ENCODE assay signal across 18 cellular contexts in genomic region chr2:72750977-72751639, GRCh38.
DNase-seq lines count a peak whose midpoint lies in the region; ATAC-seq lines count a peak whose summit lies in the region.
"Had no signal": no experiment of that assay in that cellular context is flagged by ENCODE, and none has a peak within 500 bp of the region (broad histone marks: within the 10 kb centered on the region; RNA-seq: fewer than 3 reads in every experiment).

No MANE protein-coding gene starts in this region.

- no peak overlapping the region for H3K4me2 ChIP-seq in mesendoderm (ENCODE audit: low read length)

- H4K5ac ChIP-seq in mesendoderm (ENCODE audit: low read length) = no peak overlapping the region

- H3K27me3 ChIP-seq in HUES64 (ENCODE audit: insufficient read depth, low read length) = no peaks in the 10 kb centered on the region
- H3K27me3 ChIP-seq in mesendoderm (ENCODE audit: insufficient read depth, low read length, poor library complexity) = no peaks in the 10 kb centered on the region
- H3K27me3 ChIP-seq: SJSA1 had no signal

- peak; percentile 28 for DNase-seq in ELF-1 (ENCODE audit: low read depth, low spot score)
- DNase-seq in iPS DF 19.7 (ENCODE audit: low read depth, low spot score) = peak; percentile 56
- DNase-seq in mesendoderm = peak; percentile 67
- no peak for DNase-seq in DMS 273 treated with DMSO at 0.1 percent for 48 hours (lab: John Stamatoyannopoulos, UW)
- DNase-seq: DMS79 treated with DMSO at 0.1 percent for 48 hours, H7, MV-4-11, NCI-H1694, NCI-H2081 treated with DMSO at 0.1 percent for 48 hours, NCI-H2171 treated with DMSO at 0.1 percent for 48 hours, NCI-H446, NCI-H526 had no signal

- no peaks in the 10 kb centered on the region for H3K79me1 ChIP-seq in mesendoderm (ENCODE audit: low read length)

- no peak overlapping the region for H3K4ac ChIP-seq in mesendoderm (ENCODE audit: low read depth, low read length)

- H3K4me3 ChIP-seq in HUES64 (ENCODE audit: low read length) (peak overlapping the region; percentile 1; the same call in 1 of the 2 replicates), mesendoderm (ENCODE audit: low read length) (no peak overlapping the region)
- H3K4me3 ChIP-seq: SJSA1 had no signal

- H4K8ac ChIP-seq in mesendoderm (ENCODE audit: low read depth, low read length) = no peak overlapping the region

- H3K4me1 ChIP-seq in HUES64 (ENCODE audit: insufficient read depth, low read length) (peaks cover 48% of the 10 kb centered on the region), mesendoderm (ENCODE audit: control insufficient read depth, low read depth, low read length) (no peaks in the 10 kb centered on the region)

- no peaks in the 10 kb centered on the region for H3K9me3 ChIP-seq in HUES64 (ENCODE audit: insufficient read depth, low read depth, low read length)
- H3K9me3 ChIP-seq: SJSA1 had no signal

- H3K27ac ChIP-seq in HUES64 (ENCODE audit: low read depth, low read length) (0 out of 2 replicates have a peak overlapping the region, but pooled peaks have one; percentile 41), mesendoderm (ENCODE audit: low read depth, low read length) (no peak overlapping the region)
- H3K27ac ChIP-seq: HL-60, SJSA1 had no signal

- H3K23ac ChIP-seq in mesendoderm (ENCODE audit: low read length) = no peak overlapping the region

- H3K79me2 ChIP-seq in mesendoderm (ENCODE audit: control insufficient read depth, insufficient read depth, low read length) = no peaks in the 10 kb centered on the region

- ATAC-seq in GM21526 (IDR thresholded peaks at IDR 0.05; ENCODE audit: low FRiP score, unreplicated experiment) (no peak), HG02884 (IDR thresholded peaks at IDR 0.05; ENCODE audit: unreplicated experiment) (no peak)
- ATAC-seq: Right ventricle myocardium inferior had no signal

- no peak overlapping the region for H3K18ac ChIP-seq in mesendoderm (ENCODE audit: low read length)

- H3K9ac ChIP-seq in HUES64 (ENCODE audit: low read depth, low read length) = no peak overlapping the region
- H3K9ac ChIP-seq in mesendoderm (ENCODE audit: low read length) = no peak overlapping the region

- WGBS in HUES64 = 9% methylated on average over 3 of the region's 3 CpGs
- WGBS in mesendoderm (ENCODE audit: extremely low coverage, insufficient coverage, low lambda C conversion rate) = no CpG with 5 or more reads among the region's 3 CpGs

- no peak overlapping the region for H2BK15ac ChIP-seq in mesendoderm (replicated peaks; ENCODE audit: low read depth)

- H3K36me3 ChIP-seq in HUES64 (ENCODE audit: insufficient read depth, low read length) (no peaks in the 10 kb centered on the region), mesendoderm (ENCODE audit: control insufficient read depth, insufficient read depth, low read length) (no peaks in the 10 kb centered on the region)
- H3K36me3 ChIP-seq: SJSA1 had no signal

- no peak overlapping the region for H2BK120ac ChIP-seq in mesendoderm (ENCODE audit: low read depth, low read length)

- no peak overlapping the region for H3K56ac ChIP-seq in mesendoderm (ENCODE audit: low read length)

- no peak overlapping the region for H2BK5ac ChIP-seq in mesendoderm (ENCODE audit: low read length)

- H2AK5ac ChIP-seq in mesendoderm (ENCODE audit: low read length) = no peak overlapping the region
